In the genomic region with DNA sequence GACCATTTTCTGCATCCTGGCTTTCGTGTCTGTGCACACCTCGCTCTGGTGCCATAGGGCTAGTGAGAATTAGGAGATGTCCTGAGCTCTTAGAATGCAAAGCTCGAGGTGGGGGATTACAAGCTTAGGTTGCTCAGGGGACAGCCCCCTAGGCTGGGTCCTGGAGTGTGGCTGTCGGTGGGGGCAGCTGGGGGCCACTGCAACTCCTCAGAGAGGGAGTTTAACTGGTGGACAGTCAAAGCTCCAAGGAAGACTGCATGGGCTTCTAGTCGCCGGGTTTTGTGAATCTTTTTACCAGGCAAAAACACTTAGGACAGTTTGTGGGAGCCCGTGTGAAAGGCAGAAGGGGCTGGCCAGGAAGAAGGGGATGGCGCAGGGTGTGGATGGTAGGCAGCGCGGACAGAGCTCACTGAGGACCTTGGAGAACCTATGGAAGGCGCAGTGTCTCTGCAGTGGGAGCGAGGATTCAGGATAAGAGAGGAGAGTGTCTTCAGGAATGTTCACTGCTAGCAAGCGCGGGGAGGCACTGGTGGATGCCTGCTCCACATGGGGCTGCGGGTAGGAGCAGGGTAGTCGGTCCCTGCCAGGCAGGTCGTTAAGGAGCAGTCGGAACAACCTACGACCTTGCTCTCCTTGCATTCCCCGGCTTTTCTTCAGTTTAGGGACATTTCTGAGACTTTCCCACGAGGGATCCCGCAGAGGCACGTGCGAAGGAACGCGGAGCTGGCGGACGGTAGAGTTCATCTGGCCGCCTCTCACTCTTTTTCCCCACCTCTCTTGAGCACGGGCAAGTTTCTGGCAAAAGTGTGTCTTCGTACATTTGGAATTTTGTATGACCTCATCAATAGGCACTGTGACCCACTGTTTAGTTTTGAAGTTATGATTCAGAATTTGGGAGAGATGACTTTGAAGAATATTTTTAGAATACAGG, we compare ENCODE assay signal across 10 cellular contexts. TPM values are rescaled to one million over a fixed set of nuclear protein-coding genes. Genes with fewer than 3 reads are reported as not detected.
DNase-seq lines count a peak whose midpoint lies in the region; TF ChIP-seq lines count a peak whose summit lies in the region.
"Had no signal": no experiment of that assay in that cellular context is flagged by ENCODE, and none has a peak within 500 bp of the region (broad histone marks: within the 10 kb centered on the region; RNA-seq: fewer than 3 reads in every experiment).

No MANE protein-coding gene starts in this region.

- H3K4me2 ChIP-seq in MM.1S (ENCODE audit: low read depth, low read length) = no peak overlapping the region

- peaks cover 13% of the 10 kb centered on the region for H3F3A ChIP-seq in MM.1S (ENCODE audit: insufficient read depth, low read length)

- H3K9me3 Mint-ChIP-seq in HFFc6 (no peaks in the 10 kb centered on the region), brain (peaks cover 0 to 8% (median 5%) of the 10 kb centered on the region in 5 experiments)

- H3K36me3 ChIP-seq in stomach (peaks cover 11 to 31% (median 22%) of the 10 kb centered on the region in 4 donors), MM.1S (replicated peaks; ENCODE audit: insufficient read depth, low read length) (no peaks in the 10 kb centered on the region), prostate gland (peaks cover 0 to 15% of the 10 kb centered on the region in 2 donors)

- H3K9me3 ChIP-seq in stomach (no peaks in the 10 kb centered on the region), MM.1S (replicated peaks; ENCODE audit: insufficient read depth, low read length) (no peaks in the 10 kb centered on the region), prostate gland (no peaks in the 10 kb centered on the region)

- H4K20me1 ChIP-seq in MM.1S (ENCODE audit: insufficient read depth, low read length) = no peaks in the 10 kb centered on the region

- H3K36me3 Mint-ChIP-seq in HFFc6 (ENCODE audit: low read depth) = peaks cover 52% of the 10 kb centered on the region
- peaks cover 28% of the 10 kb centered on the region for H3K36me3 Mint-ChIP-seq in brain

- H3K27ac Mint-ChIP-seq in HFFc6 (peak overlapping the region; percentile 97), brain (peak overlapping the region; percentile 11 to 98 (median 34))

- intact Hi-C loops in stomach (cut with DNase I; ENCODE audit: low total_unique reads) = no loop called here
- intact Hi-C loops in prostate gland (cut with DNase I) = loop anchor here (5.0 kb wide), 1 partner anchor 67 kb away; no protein-coding TSS in a partner anchor

- TF ChIP-seq CTCF in HFFc6 (IDR thresholded peaks at IDR 0.05) (no peak), brain (conservative IDR thresholded peaks at IDR 0.05) (no peak), stomach (IDR thresholded peaks at IDR 0.05) (no peak), MM.1S (IDR thresholded peaks at IDR 0.05; ENCODE audit: low read length) (no peak), prostate gland (IDR thresholded peaks at IDR 0.05) (no peak)

- peak overlapping the region; percentile 37 to 47 (median 39) for H3K4me3 ChIP-seq in stomach
- no peak overlapping the region for H3K4me3 ChIP-seq in MM.1S (ENCODE audit: low read length)
- H3K4me3 ChIP-seq in prostate gland = no peak overlapping the region

- H2AFZ ChIP-seq in MM.1S (ENCODE audit: low read length) = no peak overlapping the region

- H3K4me1 Mint-ChIP-seq in HFFc6 (ENCODE audit: low read depth) = peaks cover 82% of the 10 kb centered on the region
- peaks cover 34% of the 10 kb centered on the region for H3K4me1 Mint-ChIP-seq in brain

- H3K79me2 ChIP-seq in MM.1S (ENCODE audit: low read length) = 0 out of 2 replicates have a peak, but pooled peaks cover 3% of the 10 kb centered on the region

- peaks cover 41 to 81% (median 61%) of the 10 kb centered on the region in 4 donors for H3K4me1 ChIP-seq in stomach
- H3K4me1 ChIP-seq in MM.1S (ENCODE audit: low read length) = peaks cover 16% of the 10 kb centered on the region
- H3K4me1 ChIP-seq in prostate gland (replicated peaks) = no peaks in the 10 kb centered on the region

- 65 to 76% (median 68%) methylated on average over 31 of the region's 31 CpGs for WGBS in stomach, 5 donors
- 67% methylated on average over 31 of the region's 31 CpGs for WGBS in prostate gland

- no peaks in the 10 kb centered on the region for H3K27me3 ChIP-seq in stomach
- no peaks in the 10 kb centered on the region for H3K27me3 ChIP-seq in MM.1S (replicated peaks; ENCODE audit: insufficient read depth, low read length)
- no peaks in the 10 kb centered on the region for H3K27me3 ChIP-seq in prostate gland (replicated peaks; ENCODE audit: insufficient read depth)

- no peak overlapping the region for H3K9ac ChIP-seq in MM.1S (ENCODE audit: low read length)

- H3K4me3 Mint-ChIP-seq in HFFc6 (peak overlapping the region; percentile 93), brain (peak overlapping the region in 4 of 5 experiments; percentile 44 to 75 (median 58))
- H3K4me3 Mint-ChIP-seq: naive B cell had no signal

- TF ChIP-seq POLR2A in stomach (IDR thresholded peaks at IDR 0.05) (no peak), prostate gland (IDR thresholded peaks at IDR 0.05) (no peak)

- DNase-seq in HFFc6 (peak; percentile 35), kidney glomerular epithelial cell (lab: John Stamatoyannopoulos, UW) (peak; percentile 20), stomach (no peak), MM.1S (no peak), superior temporal gyrus (ENCODE audit: extremely low spot score) (no peak), GM19240 (ENCODE audit: insufficient read length, low spot score) (no peak), prostate gland (ENCODE audit: low spot score) (no peak)
- DNase-seq: activated effector memory CD4-positive, alpha-beta T cell treated with Interleukin-2 at 50 U/mL for 16 hours; naive B cell had no signal

- no peaks in the 10 kb centered on the region; the same call in 1 of the 2 replicates for H3K27me3 Mint-ChIP-seq in HFFc6 (ENCODE audit: insufficient read depth)
- peaks cover 7% of the 10 kb centered on the region for H3K27me3 Mint-ChIP-seq in brain
- H3K27me3 Mint-ChIP-seq: naive B cell had no signal

- no peak for TF ChIP-seq EP300 in stomach (IDR thresholded peaks at IDR 0.05)

- H3K9me2 ChIP-seq in MM.1S (replicated peaks; ENCODE audit: insufficient read depth, low read length) = no peaks in the 10 kb centered on the region

- H3K27ac ChIP-seq in stomach (peak overlapping the region; percentile 39 to 90 (median 89)), MM.1S (ENCODE audit: low read length) (no peak overlapping the region), prostate gland (no peak overlapping the region)

RNA-seq across cellular contexts. Expression of a gene that starts 12.9 kb away (rescaled TPM):
- 1 to 10 TPM in 1 of 6 experiments, under 1 TPM in 5; 0.71 to 1.3 (median 0.85) TPM for total RNA-seq in HFFc6 (2021; fragmentation: NEBNext Ultra II Directional; extraction: Animal tissue kit (Norgen Biotek cat#: 25700))
- polyA plus RNA-seq in brain (ENCODE audit: insufficient read depth, low read depth, low replicate concordance) (0.22 TPM), stomach (under 1 TPM in 2 of 3 donors, not detected in 1; 0.13 to 0.19 TPM)
- total RNA-seq in stomach (10 to 100 TPM in 1 of 5 donors, 1 to 10 TPM in 4; 1.7 to 10.6 (median 2.2) TPM), prostate gland (1 to 10 TPM in 1 of 2 donors, under 1 TPM in 1; 0.32 to 6.7 TPM)

Comparison
In these comparisons a context has a peak if more than half of its experiments do, and no peak if none do; other contexts are left out.
1. DNase-seq: peak in HFFc6 (single experiment) and kidney glomerular epithelial cell (single experiment); none in stomach (single experiment), MM.1S (single experiment), superior temporal gyrus (single experiment), GM19240 (single experiment) and prostate gland (single experiment).
2. H3K27ac ChIP-seq: peak in stomach (5 of 5); none in MM.1S (single experiment) and prostate gland (0 of 2).
3. H3K4me3 ChIP-seq: peak in stomach (4 of 4); none in MM.1S (single experiment) and prostate gland (0 of 2).